Comparison of ENCODE assay signal across 10 cellular contexts in genomic region chr1:61120998-61121397, GRCh38. TPM values are rescaled to one million over a fixed set of nuclear protein-coding genes. Genes with fewer than 3 reads are reported as not detected.
A peak's percentile ranks its signal among the peaks of the same experiment; 100 is the strongest.
DNase-seq lines count a peak whose midpoint lies in the region; ATAC-seq, FAIRE-seq and TF ChIP-seq lines count a peak whose summit lies in the region.
"Had no signal": no experiment of that assay in that cellular context is flagged by ENCODE, and none has a peak within 500 bp of the region (broad histone marks: within the 10 kb centered on the region; RNA-seq: fewer than 3 reads in every experiment).

No MANE protein-coding gene starts in this region.

- TF ChIP-seq EP300 in stomach (IDR thresholded peaks at IDR 0.05) = no peak

- no peaks in the 10 kb centered on the region for H3K27me3 ChIP-seq in bronchial epithelial cell (ENCODE audit: control insufficient read depth, insufficient read depth, low read length)
- H3K27me3 ChIP-seq in stomach = no peaks in the 10 kb centered on the region

- H3K27ac ChIP-seq in stomach = peak overlapping the region in 3 of 5 donors; percentile 31 to 55 (median 49)

- TF ChIP-seq CTCF in NB4 (IDR thresholded peaks at IDR 0.05; ENCODE audit: low read depth, low read length) (no peak), bronchial epithelial cell (IDR thresholded peaks at IDR 0.05; ENCODE audit: insufficient read depth, low read length, severe bottlenecking) (no peak), stomach (IDR thresholded peaks at IDR 0.05) (no peak), GM10266 (IDR thresholded peaks at IDR 0.05; ENCODE audit: control insufficient read depth, insufficient read depth, low read depth, missing control alignments) (no peak)

- H3K4me3 ChIP-seq in NB4 (ENCODE audit: low read depth, low read length) (no peak overlapping the region), bronchial epithelial cell (ENCODE audit: low read depth, low read length) (no peak overlapping the region), stomach (no peak overlapping the region)

- no peak for TF ChIP-seq POLR2A in NB4 (IDR thresholded peaks at IDR 0.05; ENCODE audit: extremely low read depth, insufficient read length)
- no peak for TF ChIP-seq POLR2A in stomach (IDR thresholded peaks at IDR 0.05)

- intact Hi-C loops in stomach (cut with DNase I; ENCODE audit: low total_unique reads) = no loop called here

- no peaks in the 10 kb centered on the region for H3K9me3 ChIP-seq in stomach

- WGBS in stomach, 5 donors = 56 to 76% (median 61%) methylated on average over 2 of the region's 2 CpGs

- no peak for ATAC-seq in HG03521 (IDR thresholded peaks at IDR 0.05; ENCODE audit: unreplicated experiment)
- ATAC-seq in GM18511 (IDR thresholded peaks at IDR 0.05; ENCODE audit: unreplicated experiment) = no peak

- FAIRE-seq in bronchial epithelial cell (lab: Jason Lieb, UNC) = no peak
- FAIRE-seq: colon had no signal

- peaks cover 32 to 92% (median 61%) of the 10 kb centered on the region in 4 donors for H3K4me1 ChIP-seq in stomach

- H3K36me3 ChIP-seq in bronchial epithelial cell (ENCODE audit: control insufficient read depth, insufficient read depth, low read length) (peaks cover 1% of the 10 kb centered on the region), stomach (no peaks in the 10 kb centered on the region)

- DNase-seq in NB4 (ENCODE audit: low read depth) = peak; percentile 9
- peak; percentile 67 for DNase-seq in bronchial epithelial cell (ENCODE audit: low read depth)
- DNase-seq in iris pigment epithelial cell (ENCODE audit: low read depth) = peak; percentile 72
- DNase-seq in stomach = no peak
- DNase-seq in GM10266 (ENCODE audit: extremely low spot score) = no peak
- DNase-seq in central memory CD4-positive, alpha-beta T cell = no peak
- DNase-seq: activated CD8-positive, alpha-beta memory T cell treated with anti-CD3 and anti-CD28 coated beads for 24 hours had no signal

RNA-seq across cellular contexts. Expression of gene NFIA, which starts 38.6 kb away (rescaled TPM):
- total RNA-seq in bronchial epithelial cell (7.4 and 11.3 TPM in 2 replicates), stomach (100 to 1,000 TPM in 1 of 5 donors, 10 to 100 TPM in 4; 16.8 to 108 (median 61.0) TPM)
- polyA plus RNA-seq in stomach = 10 to 100 TPM in 2 of 3 donors, 1 to 10 TPM in 1; 9.6 to 11.9 (median 10.0) TPM

Comparison
In these comparisons a context has a peak if more than half of its experiments do, and no peak if none do; other contexts are left out.
1. DNase-seq: peak in NB4 (single experiment), bronchial epithelial cell (single experiment) and iris pigment epithelial cell (single experiment); none in stomach (single experiment), GM10266 (single experiment) and central memory CD4-positive, alpha-beta T cell (single experiment).